Comparison of ENCODE assay signal across 1 cellular context in the genomic region with DNA sequence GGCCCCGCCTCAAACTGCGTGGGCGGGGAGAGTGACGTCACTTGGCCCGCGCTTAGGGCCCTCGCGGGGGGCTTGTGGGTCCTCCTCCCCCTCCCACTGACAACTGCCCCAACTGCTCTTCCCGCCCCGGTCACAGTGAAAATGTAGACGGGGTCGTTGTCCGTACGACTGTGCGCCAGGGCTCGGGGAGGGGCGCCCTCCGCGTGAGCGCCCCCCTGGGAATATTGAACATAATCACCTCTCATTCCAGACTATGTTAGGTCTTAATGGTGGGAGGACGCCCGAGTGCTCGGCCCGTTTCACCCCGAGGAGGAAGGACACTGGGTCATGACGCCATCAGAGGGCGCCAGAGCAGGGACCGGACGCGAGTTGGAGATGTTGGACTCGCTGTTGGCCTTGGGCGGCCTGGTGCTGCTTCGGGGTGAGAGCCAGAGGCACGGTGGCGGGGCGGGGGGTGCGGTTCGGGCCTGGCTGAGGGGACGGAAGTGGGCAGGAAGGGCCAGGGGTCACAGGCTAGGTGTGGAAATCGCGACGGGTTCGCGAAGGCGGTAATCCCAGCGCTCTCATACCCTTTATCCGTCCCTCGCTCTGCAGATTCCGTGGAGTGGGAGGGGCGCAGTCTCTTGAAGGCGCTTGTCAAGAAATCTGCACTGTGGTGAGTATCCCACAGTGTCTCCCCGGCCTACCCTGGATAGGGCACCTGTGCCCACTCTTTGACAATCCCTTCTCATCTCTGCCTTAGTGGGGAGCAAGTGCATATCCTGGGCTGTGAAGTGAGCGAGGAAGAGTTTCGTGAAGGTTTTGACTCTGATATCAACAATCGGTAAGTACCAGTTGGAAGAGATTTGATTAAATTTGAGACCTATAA.
TF ChIP-seq lines count a peak whose summit lies in the region.

ELP5 (plus strand) TSS at position 40 of the 868 bp plus-strand sequence; CDS start at position 376, 336 bp downstream.

TF ChIP-seq in HepG2, 621 proteins besides CTCF, POLR2A, EP300 and RAD21 (continued from another document and continues in another):
- TF ChIP-seq SOX6 (IDR thresholded peaks at IDR 0.05) (no peak), SOX6 (CRISPR knock-in tag; IDR thresholded peaks at IDR 0.05) (peak; percentile 79), ZNF652 (CRISPR knock-in tag; IDR thresholded peaks at IDR 0.05; ENCODE audit: borderline replicate concordance, low read depth) (no peak), KDM1A (CRISPR knock-in tag; IDR thresholded peaks at IDR 0.05) (0 out of 2 replicates have a peak, but pooled peaks have one; percentile 19), KDM3A (CRISPR knock-in tag; IDR thresholded peaks at IDR 0.05; ENCODE audit: low read depth) (peak; percentile 52; the same call in 1 of the 2 replicates), HOXA7 (CRISPR knock-in tag; IDR thresholded peaks at IDR 0.05) (no peak), ZNF329 (CRISPR knock-in tag; IDR thresholded peaks at IDR 0.05; ENCODE audit: low read depth) (peak; percentile 24; the same call in 1 of the 2 replicates), ZNF879 (CRISPR knock-in tag; IDR thresholded peaks at IDR 0.05) (no peak), MAF1 (CRISPR knock-in tag; IDR thresholded peaks at IDR 0.05; ENCODE audit: borderline replicate concordance) (peak; percentile 13; the same call in 1 of the 2 replicates), ZNF570 (CRISPR knock-in tag; IDR thresholded peaks at IDR 0.05; ENCODE audit: borderline replicate concordance) (no peak), KDM5A (IDR thresholded peaks at IDR 0.05; ENCODE audit: borderline replicate concordance, low read length) (peak; percentile 94), ZNF337 (CRISPR knock-in tag; IDR thresholded peaks at IDR 0.05; ENCODE audit: borderline replicate concordance, low read depth) (no peak), ZNF326 (CRISPR knock-in tag; IDR thresholded peaks at IDR 0.05; ENCODE audit: borderline replicate concordance) (no peak), MATR3 (CRISPR knock-in tag; IDR thresholded peaks at IDR 0.05) (no peak), ZFP90 (CRISPR knock-in tag; IDR thresholded peaks at IDR 0.05; ENCODE audit: borderline replicate concordance) (peak; percentile 89), ZNF747 (CRISPR knock-in tag; IDR thresholded peaks at IDR 0.05; ENCODE audit: borderline replicate concordance) (peak; percentile 14; the same call in 1 of the 2 replicates), FUBP1 (CRISPR knock-in tag; IDR thresholded peaks at IDR 0.05; ENCODE audit: borderline replicate concordance) (no peak), MLX (CRISPR knock-in tag; IDR thresholded peaks at IDR 0.05) (no peak; the same call in 1 of the 2 replicates), ZNF547 (CRISPR knock-in tag; IDR thresholded peaks at IDR 0.05) (no peak), KLF16 (CRISPR knock-in tag; IDR thresholded peaks at IDR 0.05) (peak in 1 of 2 experiments; percentile 76; a peak in 2 of 4 replicates), GFI1 (CRISPR knock-in tag; IDR thresholded peaks at IDR 0.05; ENCODE audit: borderline replicate concordance) (peak; percentile 40; the same call in 1 of the 2 replicates), ELF1 (CRISPR knock-in tag; IDR thresholded peaks at IDR 0.05) (peak; percentile 66), AHDC1 (CRISPR knock-in tag; IDR thresholded peaks at IDR 0.05; ENCODE audit: borderline replicate concordance) (no peak), ZZZ3 (CRISPR knock-in tag; IDR thresholded peaks at IDR 0.05; ENCODE audit: borderline replicate concordance) (0 out of 2 replicates have a peak, but pooled peaks have one; percentile 60), RFXAP (CRISPR knock-in tag; IDR thresholded peaks at IDR 0.05; ENCODE audit: borderline replicate concordance) (no peak), ZSCAN30 (CRISPR knock-in tag; IDR thresholded peaks at IDR 0.05) (no peak), NFKBIZ (CRISPR knock-in tag; IDR thresholded peaks at IDR 0.05) (peak; percentile 58; the same call in 1 of the 2 replicates), SMAD3 (CRISPR knock-in tag; IDR thresholded peaks at IDR 0.05) (no peak), ZBTB3 (CRISPR knock-in tag; IDR thresholded peaks at IDR 0.05; ENCODE audit: borderline replicate concordance, low read depth) (peak; percentile 56; the same call in 1 of the 2 replicates), NR2C2 (CRISPR knock-in tag; IDR thresholded peaks at IDR 0.05; ENCODE audit: borderline replicate concordance) (peak; percentile 90), NR3C1 (CRISPR knock-in tag; IDR thresholded peaks at IDR 0.05) (no peak), MXD4 (CRISPR knock-in tag; IDR thresholded peaks at IDR 0.05) (no peak; the same call in 1 of the 2 replicates), ZBTB43 (CRISPR knock-in tag; conservative IDR thresholded peaks at IDR 0.05) (peak; percentile 67), ZNF619 (CRISPR knock-in tag; IDR thresholded peaks at IDR 0.05) (peak; percentile 25; the same call in 1 of the 2 replicates), ZNF510 (CRISPR knock-in tag; IDR thresholded peaks at IDR 0.05; ENCODE audit: low read depth) (no peak), REL (CRISPR knock-in tag; conservative IDR thresholded peaks at IDR 0.05) (0 out of 2 replicates have a peak, but pooled peaks have one; percentile 66), ZNF230 (CRISPR knock-in tag; IDR thresholded peaks at IDR 0.05) (peak; percentile 92), PITX1 (CRISPR knock-in tag; IDR thresholded peaks at IDR 0.05) (peak; percentile 80; the same call in 1 of the 2 replicates), ZSCAN25 (CRISPR knock-in tag; IDR thresholded peaks at IDR 0.05) (no peak), GATAD1 (CRISPR knock-in tag; IDR thresholded peaks at IDR 0.05) (peak; percentile 90), CBX2 (IDR thresholded peaks at IDR 0.05; ENCODE audit: low read depth, low read length) (no peak), CBX2 (CRISPR knock-in tag; IDR thresholded peaks at IDR 0.05; ENCODE audit: low read depth) (no peak)
- TF ChIP-seq, protein P1, sequence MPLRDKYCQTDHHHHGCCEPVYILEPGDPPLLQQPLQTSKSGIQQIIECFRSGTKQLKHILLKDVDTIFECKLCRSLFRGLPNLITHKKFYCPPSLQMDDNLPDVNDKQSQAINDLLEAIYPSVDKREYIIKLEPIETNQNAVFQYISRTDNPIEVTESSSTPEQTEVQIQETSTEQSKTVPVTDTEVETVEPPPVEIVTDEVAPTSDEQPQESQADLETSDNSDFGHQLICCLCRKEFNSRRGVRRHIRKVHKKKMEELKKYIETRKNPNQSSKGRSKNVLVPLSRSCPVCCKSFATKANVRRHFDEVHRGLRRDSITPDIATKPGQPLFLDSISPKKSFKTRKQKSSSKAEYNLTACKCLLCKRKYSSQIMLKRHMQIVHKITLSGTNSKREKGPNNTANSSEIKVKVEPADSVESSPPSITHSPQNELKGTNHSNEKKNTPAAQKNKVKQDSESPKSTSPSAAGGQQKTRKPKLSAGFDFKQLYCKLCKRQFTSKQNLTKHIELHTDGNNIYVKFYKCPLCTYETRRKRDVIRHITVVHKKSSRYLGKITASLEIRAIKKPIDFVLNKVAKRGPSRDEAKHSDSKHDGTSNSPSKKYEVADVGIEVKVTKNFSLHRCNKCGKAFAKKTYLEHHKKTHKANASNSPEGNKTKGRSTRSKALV (CRISPR knock-in tag; IDR thresholded peaks at IDR 0.05): 0 out of 2 replicates have a peak, but pooled peaks have one; percentile 29
- TF ChIP-seq, protein P2, sequence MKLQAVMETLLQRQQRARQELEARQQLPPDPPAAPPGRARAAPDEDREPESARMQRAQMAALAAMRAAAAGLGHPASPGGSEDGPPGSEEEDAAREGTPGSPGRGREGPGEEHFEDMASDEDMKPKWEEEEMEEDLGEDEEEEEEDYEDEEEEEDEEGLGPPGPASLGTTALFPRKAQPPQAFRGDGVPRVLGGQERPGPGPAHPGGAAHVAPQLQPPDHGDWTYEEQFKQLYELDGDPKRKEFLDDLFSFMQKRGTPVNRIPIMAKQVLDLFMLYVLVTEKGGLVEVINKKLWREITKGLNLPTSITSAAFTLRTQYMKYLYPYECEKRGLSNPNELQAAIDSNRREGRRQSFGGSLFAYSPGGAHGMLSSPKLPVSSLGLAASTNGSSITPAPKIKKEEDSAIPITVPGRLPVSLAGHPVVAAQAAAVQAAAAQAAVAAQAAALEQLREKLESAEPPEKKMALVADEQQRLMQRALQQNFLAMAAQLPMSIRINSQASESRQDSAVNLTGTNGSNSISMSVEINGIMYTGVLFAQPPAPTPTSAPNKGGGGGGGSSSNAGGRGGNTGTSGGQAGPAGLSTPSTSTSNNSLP (IDR thresholded peaks at IDR 0.05; ENCODE audit: low read depth, low read length): peak; percentile 16; the same call in 1 of the 2 replicates
- TF ChIP-seq, protein P3, sequence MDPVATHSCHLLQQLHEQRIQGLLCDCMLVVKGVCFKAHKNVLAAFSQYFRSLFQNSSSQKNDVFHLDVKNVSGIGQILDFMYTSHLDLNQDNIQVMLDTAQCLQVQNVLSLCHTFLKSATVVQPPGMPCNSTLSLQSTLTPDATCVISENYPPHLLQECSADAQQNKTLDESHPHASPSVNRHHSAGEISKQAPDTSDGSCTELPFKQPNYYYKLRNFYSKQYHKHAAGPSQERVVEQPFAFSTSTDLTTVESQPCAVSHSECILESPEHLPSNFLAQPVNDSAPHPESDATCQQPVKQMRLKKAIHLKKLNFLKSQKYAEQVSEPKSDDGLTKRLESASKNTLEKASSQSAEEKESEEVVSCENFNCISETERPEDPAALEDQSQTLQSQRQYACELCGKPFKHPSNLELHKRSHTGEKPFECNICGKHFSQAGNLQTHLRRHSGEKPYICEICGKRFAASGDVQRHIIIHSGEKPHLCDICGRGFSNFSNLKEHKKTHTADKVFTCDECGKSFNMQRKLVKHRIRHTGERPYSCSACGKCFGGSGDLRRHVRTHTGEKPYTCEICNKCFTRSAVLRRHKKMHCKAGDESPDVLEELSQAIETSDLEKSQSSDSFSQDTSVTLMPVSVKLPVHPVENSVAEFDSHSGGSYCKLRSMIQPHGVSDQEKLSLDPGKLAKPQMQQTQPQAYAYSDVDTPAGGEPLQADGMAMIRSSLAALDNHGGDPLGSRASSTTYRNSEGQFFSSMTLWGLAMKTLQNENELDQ (CRISPR knock-in tag; IDR thresholded peaks at IDR 0.05; ENCODE audit: borderline replicate concordance): no peak
